ENCODE assay signal across 1 cellular context in genomic region chr10:22534849-22535604, GRCh38.
TF ChIP-seq lines count a peak whose summit lies in the region.

No MANE protein-coding gene starts in this region.

TF ChIP-seq in K562, 482 proteins besides CTCF, POLR2A, EP300 and RAD21 (continued from another document):
- TF ChIP-seq ZNF217 (CRISPR knock-in tag; IDR thresholded peaks at IDR 0.05), result no peak
- TF ChIP-seq ELK3 (CRISPR knock-in tag; IDR thresholded peaks at IDR 0.05), result no peak
- TF ChIP-seq OTX1 (CRISPR knock-in tag; IDR thresholded peaks at IDR 0.05), result no peak
- peak; percentile 68; the same call in 1 of the 2 replicates for TF ChIP-seq POLR2AphosphoS2 (IDR thresholded peaks at IDR 0.05; ENCODE audit: low read length)
- TF ChIP-seq AFF4 (CRISPR knock-in tag; IDR thresholded peaks at IDR 0.05), result no peak
- peak; percentile 74 for TF ChIP-seq FOSL1 (tag; conservative IDR thresholded peaks at IDR 0.05)
- TF ChIP-seq ZNF347 (CRISPR knock-in tag; IDR thresholded peaks at IDR 0.05; ENCODE audit: low read depth), result no peak
- no peak for TF ChIP-seq VEZF1 (CRISPR knock-in tag; IDR thresholded peaks at IDR 0.05)
- TF ChIP-seq ATF3 (IDR thresholded peaks at IDR 0.05), result 0 out of 2 replicates have a peak, but pooled peaks have one; percentile 52
- TF ChIP-seq ATF3 (CRISPR knock-in tag; conservative IDR thresholded peaks at IDR 0.05), result no peak
- no peak for TF ChIP-seq RNF2 (IDR thresholded peaks at IDR 0.05)
- 0 out of 4 replicates have a peak, but pooled peaks of 1 of the 2 experiments have one; percentile 29 for TF ChIP-seq RCOR1 (IDR thresholded peaks at IDR 0.05; ENCODE audit: borderline replicate concordance in 1 of 2, low read depth in 2 of 2, low read length in 2 of 2)
- TF ChIP-seq SOX6 (IDR thresholded peaks at IDR 0.05), result peak; percentile 58
